ENCODE assay signal across 10 cellular contexts in genomic region chr12:69897744-69898143, GRCh38.
DNase-seq lines count a peak whose midpoint lies in the region; ATAC-seq and TF ChIP-seq lines count a peak whose summit lies in the region.
"Had no signal": no experiment of that assay in that cellular context is flagged by ENCODE, and none has a peak within 500 bp of the region (broad histone marks: within the 10 kb centered on the region; RNA-seq: fewer than 3 reads in every experiment).

No MANE protein-coding gene starts in this region.

- H3K27ac ChIP-seq in HEK293 (ENCODE audit: extremely low read depth, low read depth, low read length) = no peak overlapping the region
- H3K27ac ChIP-seq in left ventricle myocardium inferior (replicated peaks) = no peak overlapping the region
- H3K27ac ChIP-seq: ovary had no signal

- TF ChIP-seq CTCF in HEK293 (tag by site-specific recombination; IDR thresholded peaks at IDR 0.05) (no peak), WTC11 (IDR thresholded peaks at IDR 0.05) (no peak), left ventricle myocardium inferior (IDR thresholded peaks at IDR 0.05; ENCODE audit: borderline replicate concordance) (no peak)

- peak overlapping the region; percentile 63 for H3K27ac Mint-ChIP-seq in WTC11

- H3K4me3 Mint-ChIP-seq in WTC11 = no peak overlapping the region

- ATAC-seq in WTC11 = peak; percentile 38
- peak; percentile 86 for ATAC-seq in sciatic nerve
- ATAC-seq in HG03439 (IDR thresholded peaks at IDR 0.05; ENCODE audit: unreplicated experiment) = no peak
- ATAC-seq in HG03460 (IDR thresholded peaks at IDR 0.05; ENCODE audit: unreplicated experiment) = no peak
- ATAC-seq: stimulated activated naive CD8-positive, alpha-beta T cell treated with anti-CD3 and anti-CD28 coated beads, Interleukin-15, Interleukin-2, amounts not matched to agents 100 U/mL and 50 U/mL, for 24 hours had no signal

- no peaks in the 10 kb centered on the region for H3K36me3 ChIP-seq in HEK293 (ENCODE audit: control insufficient read depth in 2 of 2, insufficient read depth in 1 of 2, low read length in 2 of 2)
- H3K36me3 ChIP-seq in left ventricle myocardium inferior = no peaks in the 10 kb centered on the region
- H3K36me3 ChIP-seq: ovary had no signal

- H3K4me1 Mint-ChIP-seq in WTC11 = peaks cover 69% of the 10 kb centered on the region

- no peaks in the 10 kb centered on the region for H3K36me3 Mint-ChIP-seq in WTC11

- no peaks in the 10 kb centered on the region for H3K9me3 ChIP-seq in HEK293 (ENCODE audit: control insufficient read depth, insufficient read depth, low read depth, low read length)
- no peaks in the 10 kb centered on the region for H3K9me3 ChIP-seq in left ventricle myocardium inferior (replicated peaks)
- H3K9me3 ChIP-seq: ovary had no signal

- intact Hi-C loops in left ventricle myocardium inferior (cut with micrococcal nuclease) (no loop called here), sciatic nerve (cut with DNase I) (no loop called here)

- no peak overlapping the region for H3K4me3 ChIP-seq in HEK293 (ENCODE audit: low read depth, low read length)
- no peak overlapping the region for H3K4me3 ChIP-seq in left ventricle myocardium inferior
- H3K4me3 ChIP-seq: ovary had no signal

- H3K4me1 ChIP-seq in HEK293 (ENCODE audit: control insufficient read depth, insufficient read depth, low read length) (no peaks in the 10 kb centered on the region), left ventricle myocardium inferior (peaks cover 10% of the 10 kb centered on the region)

- no peak for DNase-seq in WTC11 (ENCODE audit: low spot score)
- peak; percentile 58 for DNase-seq in left ventricle myocardium inferior
- DNase-seq in sciatic nerve (ENCODE audit: low spot score) = no peak
- DNase-seq in COLO829 (ENCODE audit: low spot score) = no peak
- no peak for DNase-seq in OCI-M1 (lab: John Stamatoyannopoulos, UW)
- DNase-seq: ovary; stimulated activated naive CD8-positive, alpha-beta T cell treated with anti-CD3 and anti-CD28 coated beads, Interleukin-15, Interleukin-2, amounts not matched to agents 100 U/mL and 50 U/mL, for 24 hours had no signal

- no peaks in the 10 kb centered on the region for H3K27me3 Mint-ChIP-seq in WTC11 (ENCODE audit: low read depth)

- POLR2A ChIA-PET in HEK293 (lab: Yijun Ruan, JAX) (no interaction called here), WTC11 (lab: Charles Lee) (interaction anchor here (0.6 to 0.9 kb wide), 2 partner anchors 48 to 684 kb away, joined by 3 read pairs; no protein-coding TSS in a partner anchor)

- no peaks in the 10 kb centered on the region for H3K9me3 Mint-ChIP-seq in WTC11

- no peaks in the 10 kb centered on the region for H3K27me3 ChIP-seq in left ventricle myocardium inferior (ENCODE audit: low read depth)
- H3K27me3 ChIP-seq: ovary had no signal

- CTCF ChIA-PET in HEK293 (lab: Yijun Ruan, JAX) = interaction anchor here (0.6 to 1.4 kb wide), 6 partner anchors 12 to 679 kb away, joined by 3 to 8 read pairs (median 4); no protein-coding TSS in a partner anchor
- CTCF ChIA-PET in WTC11 (lab: Charles Lee) = interaction anchor here (1.4 kb wide), 1 partner anchor 119 kb away, joined by 3 read pairs; no protein-coding TSS in a partner anchor

TF ChIP-seq in HEK293, 187 proteins besides CTCF, POLR2A, EP300 and RAD21:
- no peak for TF ChIP-seq ZNF701 (tag by site-specific recombination; IDR thresholded peaks at IDR 0.05)
- no peak for TF ChIP-seq BCL11A (tag by site-specific recombination; IDR thresholded peaks at IDR 0.05; ENCODE audit: low read depth)
- no peak for TF ChIP-seq ZNF19 (tag by site-specific recombination; IDR thresholded peaks at IDR 0.05; ENCODE audit: low read depth)
- TF ChIP-seq ZNF621 (tag by site-specific recombination; IDR thresholded peaks at IDR 0.05) = no peak
- TF ChIP-seq ZFP37 (tag by site-specific recombination; IDR thresholded peaks at IDR 0.05) = no peak
- no peak for TF ChIP-seq ZNF239 (tag by site-specific recombination; IDR thresholded peaks at IDR 0.05)
- TF ChIP-seq ZNF394 (tag by site-specific recombination; IDR thresholded peaks at IDR 0.05; ENCODE audit: borderline replicate concordance) = no peak
- TF ChIP-seq ZNF529 (tag by site-specific recombination; IDR thresholded peaks at IDR 0.05; ENCODE audit: insufficient replicate concordance) = no peak
- TF ChIP-seq ZNF776 (tag by site-specific recombination; IDR thresholded peaks at IDR 0.05; ENCODE audit: borderline replicate concordance) = no peak
- no peak for TF ChIP-seq ZNF223 (tag by site-specific recombination; IDR thresholded peaks at IDR 0.05)
- TF ChIP-seq ZSCAN16 (tag by site-specific recombination; IDR thresholded peaks at IDR 0.05) = no peak
- TF ChIP-seq GLI4 (tag by site-specific recombination; IDR thresholded peaks at IDR 0.05) = no peak
- peak; percentile 74 for TF ChIP-seq ZIC2 (tag by site-specific recombination; IDR thresholded peaks at IDR 0.05)
- no peak for TF ChIP-seq ZEB2 (tag by site-specific recombination; IDR thresholded peaks at IDR 0.05)
- peak; percentile 47; the same call in 1 of the 2 replicates for TF ChIP-seq SCRT2 (tag by site-specific recombination; IDR thresholded peaks at IDR 0.05)
- peak; percentile 69 for TF ChIP-seq GLIS1 (tag by site-specific recombination; IDR thresholded peaks at IDR 0.05)
- no peak for TF ChIP-seq ZNF292 (tag by site-specific recombination; IDR thresholded peaks at IDR 0.05; ENCODE audit: borderline replicate concordance, low read depth)
- no peak for TF ChIP-seq ZNF37A (tag by site-specific recombination; IDR thresholded peaks at IDR 0.05)
- TF ChIP-seq ZNF366 (tag by site-specific recombination; conservative IDR thresholded peaks at IDR 0.05) = no peak
- no peak for TF ChIP-seq ZNF843 (tag by site-specific recombination; IDR thresholded peaks at IDR 0.05)

TF ChIP-seq in WTC11, 78 proteins besides CTCF, POLR2A, EP300 and RAD21 (continues in another document):
- no peak for TF ChIP-seq JUN (CRISPR knock-in tag; IDR thresholded peaks at IDR 0.05)
- no peak for TF ChIP-seq MYBL2 (CRISPR knock-in tag; IDR thresholded peaks at IDR 0.05)
- no peak for TF ChIP-seq SMAD3 (CRISPR knock-in tag; IDR thresholded peaks at IDR 0.05; ENCODE audit: borderline replicate concordance)
- no peak for TF ChIP-seq ETV6 (CRISPR knock-in tag; IDR thresholded peaks at IDR 0.05)
- TF ChIP-seq ZNF317 (CRISPR knock-in tag; IDR thresholded peaks at IDR 0.05; ENCODE audit: borderline replicate concordance, low read depth) = no peak
- no peak for TF ChIP-seq FOXK1 (CRISPR knock-in tag; IDR thresholded peaks at IDR 0.05)
- TF ChIP-seq ZNF512 (CRISPR knock-in tag; IDR thresholded peaks at IDR 0.05; ENCODE audit: borderline replicate concordance) = no peak
- no peak for TF ChIP-seq SP1 (CRISPR knock-in tag; conservative IDR thresholded peaks at IDR 0.05)
- TF ChIP-seq E2F5 (CRISPR knock-in tag; IDR thresholded peaks at IDR 0.05) = no peak
- TF ChIP-seq TP53 (CRISPR knock-in tag; IDR thresholded peaks at IDR 0.05) = no peak
- TF ChIP-seq TEAD1 (CRISPR knock-in tag; IDR thresholded peaks at IDR 0.05) = no peak
- TF ChIP-seq KAT7 (CRISPR knock-in tag; IDR thresholded peaks at IDR 0.05; ENCODE audit: borderline replicate concordance) = no peak
- TF ChIP-seq MLX (CRISPR knock-in tag; IDR thresholded peaks at IDR 0.05) = no peak
- TF ChIP-seq JAZF1 (CRISPR knock-in tag; IDR thresholded peaks at IDR 0.05) = no peak
- no peak for TF ChIP-seq GABPB1 (CRISPR knock-in tag; IDR thresholded peaks at IDR 0.05)
- no peak for TF ChIP-seq ATF2 (CRISPR knock-in tag; IDR thresholded peaks at IDR 0.05; ENCODE audit: borderline replicate concordance, low read depth)
- TF ChIP-seq TCF7 (CRISPR knock-in tag; IDR thresholded peaks at IDR 0.05; ENCODE audit: low read depth) = no peak

Comparison
In these comparisons a context has a peak if more than half of its experiments do, and no peak if none do; other contexts are left out.
1. ATAC-seq: peak in WTC11 (single experiment) and sciatic nerve (single experiment); none in HG03439 (single experiment) and HG03460 (single experiment).